10 cellular contexts compared by ENCODE assay signal in genomic region chr11:67713892-67714479, GRCh38. TPM values are rescaled to one million over a fixed set of nuclear protein-coding genes. Genes with fewer than 3 reads are reported as not detected.
A peak's percentile ranks its signal among the peaks of the same experiment; 100 is the strongest.
DNase-seq lines count a peak whose midpoint lies in the region; ATAC-seq, FAIRE-seq and TF ChIP-seq lines count a peak whose summit lies in the region.
"Not testable (repeated sequence)": the region's sequence is repeated elsewhere in the genome, so short reads cannot be mapped to it uniquely, and the experiment has no call there.
"Had no signal": no experiment of that assay in that cellular context is flagged by ENCODE, and none has a peak within 500 bp of the region (broad histone marks: within the 10 kb centered on the region; RNA-seq: fewer than 3 reads in every experiment).

No MANE protein-coding gene starts in this region.

- H3K4me1 ChIP-seq in GM12878 (ENCODE audit: control insufficient read depth, insufficient read depth, low read length); heart left ventricle; neutrophil (ENCODE audit: control insufficient read depth in 1 of 2, insufficient read depth in 1 of 2, low read depth in 1 of 2, low read length in 1 of 2): not testable (repeated sequence)

- not testable (repeated sequence) for H3K9ac ChIP-seq in GM12878 (ENCODE audit: control insufficient read depth, insufficient read depth, low read length)

- SMC1A ChIA-PET in GM12878 (lab: Charles Lee; ENCODE audit: uncharacterized antibody, unreplicated experiment) = not testable (repeated sequence)

- TF ChIP-seq EP300 in GM12878 (IDR thresholded peaks at IDR 0.05; ENCODE audit: borderline replicate concordance in 1 of 2, control insufficient read depth in 1 of 2, low read depth in 2 of 2, low read length in 2 of 2) = not testable (repeated sequence)

- intact Hi-C loops in GM12878 (cut with micrococcal nuclease; ENCODE audit: unreplicated experiment); heart left ventricle (cut with DNase I): not testable (repeated sequence)

- not testable (repeated sequence) for TF ChIP-seq POLR2A in GM12878 (IDR thresholded peaks at IDR 0.05; ENCODE audit: low read depth, low read length); heart left ventricle (IDR thresholded peaks at IDR 0.05)

- not testable (repeated sequence) for H2AFZ ChIP-seq in GM12878 (ENCODE audit: control insufficient read depth, low read depth, low read length)

- H3K9me3 ChIP-seq in GM12878 (replicated peaks; ENCODE audit: control insufficient read depth, insufficient read depth, low read length); heart left ventricle; neutrophil: not testable (repeated sequence)

- DNase-seq in T-helper 2 cell = peak in 3 of 5 experiments; percentile 22 to 47 (median 33)
- DNase-seq in activated CD8-positive, alpha-beta memory T cell treated with anti-CD3 and anti-CD28 coated beads, Interleukin-2, amount 50 U/mL, for 48 hours = peak; percentile 73
- DNase-seq in GM12878 (ENCODE audit: low read depth, low spot score) = not testable (repeated sequence)
- peak in 3 of 5 donors; percentile 22 to 37 (median 37) for DNase-seq in heart left ventricle
- DNase-seq in stimulated activated CD4-positive, alpha-beta T cell treated with anti-CD3 and anti-CD28 coated beads, TNF-alpha, amount 100 ng/mL, for 24 hours (ENCODE audit: low read depth in 3 of 3) = peak; percentile 9 to 56 (median 35)

- peak; percentile 26; the same call in 1 of the 2 replicates for TF ChIP-seq RAD21 in GM12878 (IDR thresholded peaks at IDR 0.05; ENCODE audit: insufficient read depth, low read depth, low read length)

- not testable (repeated sequence) for BruUV-seq in GM12878 (replicated peaks; lab: Mats Ljungman, UMichigan)

- CTCF ChIA-PET in GM12878 (lab: Yijun Ruan, JAX) = interaction anchor here (0.9 kb wide), 2 partner anchors 136 to 172 kb away, joined by 3 read pairs; no protein-coding TSS in a partner anchor

- not testable (repeated sequence) for H3K79me2 ChIP-seq in GM12878 (ENCODE audit: control insufficient read depth, insufficient read depth, low read length)

- not testable (repeated sequence) for ATAC-seq in GM12878, heart left ventricle

- TF ChIP-seq CTCF in GM12873 (IDR thresholded peaks at IDR 0.05; ENCODE audit: insufficient read depth, low read depth, low read length, missing control alignments) (peak; percentile 34), GM12878 (IDR thresholded peaks at IDR 0.05 in 2 of 3, conservative IDR thresholded peaks at IDR 0.05 in 1 of 3; ENCODE audit: control insufficient read depth in 2 of 3, extremely low read depth in 1 of 3, insufficient read depth in 1 of 3, low read depth in 3 of 3, low read length in 3 of 3) (peak in 1 of 3 experiments; percentile 6; a peak in 1 of 6 replicates), heart left ventricle (IDR thresholded peaks at IDR 0.05) (peak in 10 of 12 donors; percentile 23 to 48 (median 39)), neutrophil (IDR thresholded peaks at IDR 0.05) (peak; percentile 55)

- RAD21 ChIA-PET in GM12878 (lab: Charles Lee; ENCODE audit: unreplicated experiment) = not testable (repeated sequence)

- FAIRE-seq in GM12878 (lab: Jason Lieb, UNC) = not testable (repeated sequence)

- not testable (repeated sequence) for H3K27ac ChIP-seq in GM12878 (ENCODE audit: control insufficient read depth, insufficient read depth); heart left ventricle; neutrophil

- in situ Hi-C loops in GM12878 (cut with MboI) = not testable (repeated sequence)

- H3K4me2 ChIP-seq in GM12878 (ENCODE audit: control insufficient read depth, insufficient read depth) = not testable (repeated sequence)

- WGBS in GM12878 (ENCODE audit: insufficient coverage, insufficient replicate concordance, low lambda C conversion rate, missing lambda C conversion rate) = 2% methylated on average over 7 of the region's 14 CpGs
- WGBS in heart left ventricle, 4 donors = 10 to 46% (median 12%) methylated on average over 2 to 8 of the region's 14 CpGs; no CpG with 5 or more reads in 1 of the 4 donors

- H3K36me3 ChIP-seq in GM12878 (ENCODE audit: control insufficient read depth in 2 of 2, insufficient read depth in 2 of 2, low read length in 1 of 2); heart left ventricle; neutrophil: not testable (repeated sequence)

- H3K4me3 ChIP-seq in GM12878; heart left ventricle; neutrophil (ENCODE audit: low read depth in 1 of 2, low read length in 1 of 2): not testable (repeated sequence)

- not testable (repeated sequence) for H3K27me3 ChIP-seq in GM12878 (replicated peaks in 1 of 2; ENCODE audit: control insufficient read depth in 2 of 2, insufficient read depth in 2 of 2, low read length in 1 of 2); heart left ventricle
- H3K27me3 ChIP-seq in neutrophil = peaks cover 41% of the 10 kb centered on the region

- POLR2A ChIA-PET in GM12878 (lab: Charles Lee) = not testable (repeated sequence)

- not testable (repeated sequence) for H4K20me1 ChIP-seq in GM12878 (ENCODE audit: control insufficient read depth, insufficient read depth)

TF ChIP-seq in GM12878, 131 proteins besides CTCF, POLR2A, EP300 and RAD21:
- peak; percentile 38; the same call in 1 of the 2 replicates for TF ChIP-seq TCF12 (IDR thresholded peaks at IDR 0.05; ENCODE audit: low read depth, low read length)

RNA-seq across cellular contexts. Expression of gene ALDH3B2, which starts 39.6 kb away (rescaled TPM):
- total RNA-seq in GM12878 (2013; cell fraction: nucleolus; rRNA removed) = not detected in 2 replicates
- total RNA-seq in GM12878 (2014; rRNA removed) = 0.16 and 0.17 TPM in 2 replicates
- total RNA-seq in GM12878 (2014; rRNA removed; fragmentation: Illumina TruSeq; extraction: Trizol) = not detected in 2 replicates
- not detected in 2 replicates for total RNA-seq in GM12878 (2021)
- not detected for polyA plus RNA-seq in GM12878 (2011; ENCODE audit: low read depth)
- polyA plus RNA-seq in GM12878 (2011; rRNA removed) = not detected in 2 replicates
- polyA plus RNA-seq in GM12878 (2011; cell fraction: cytosol; rRNA removed) = not detected in 2 replicates
- not detected in 2 replicates for polyA plus RNA-seq in GM12878 (2011; cell fraction: nucleus; rRNA removed)
- polyA plus RNA-seq in GM12878 (2012) = not detected in 2 replicates
- 0.09 TPM in 1 of 2 replicates, not detected in the other for polyA plus RNA-seq in GM12878 (2014; fragmentation: Illumina TruSeq; extraction: Trizol)
- polyA plus RNA-seq in GM12878 (2014; fragmentation: Nextera tagmentation; extraction: Ambion mirVana) = not detected
- not detected in 2 replicates for polyA plus RNA-seq in GM12878 (2014; rRNA removed)
- polyA plus RNA-seq in GM12878 (2016; fragmentation: Nextera tagmentation; extraction: Ambion mirVana) = not detected
- not detected in 2 replicates for polyA minus RNA-seq in GM12878 (2011; rRNA and poly(A)+ RNA removed)
- polyA minus RNA-seq in GM12878 (2011; cell fraction: cytosol; rRNA and poly(A)+ RNA removed) = not detected in 2 replicates
- polyA minus RNA-seq in GM12878 (2011; cell fraction: nucleus; rRNA and poly(A)+ RNA removed) = not detected in 2 replicates
- total RNA-seq in heart left ventricle = not detected
- polyA plus RNA-seq in heart left ventricle = not detected
- total RNA-seq: cerebellum, HT1080, NCI-H460 had no signal
